ENCODE assay signal across 14 cellular contexts in genomic region chrX:154164902-154165301, GRCh38. TPM values are rescaled to one million over a fixed set of nuclear protein-coding genes. Genes with fewer than 3 reads are reported as not detected.
"Had no signal": no experiment of that assay in that cellular context is flagged by ENCODE, and none has a peak within 500 bp of the region (broad histone marks: within the 10 kb centered on the region; RNA-seq: fewer than 3 reads in every experiment).

No MANE protein-coding gene starts in this region.

RNA-seq across cellular contexts. Expression of gene OPN1MW, which starts 17.5 kb away (rescaled TPM):
- total RNA-seq: activated B cell treated with CpG ODN at 0.5 μM for 24 hours; activated CD4-positive, alpha-beta memory T cell treated with anti-CD3 and anti-CD28 coated beads for 36 hours; activated CD4-positive, alpha-beta memory T cell treated with anti-CD3 and anti-CD28 coated beads, Interleukin-2, amount 10 ng/mL, durations not matched to agents 7 days and 5 days; activated CD4-positive, alpha-beta T cell treated with anti-CD3 and anti-CD28 coated beads for 36 hours; activated CD4-positive, alpha-beta T cell treated with anti-CD3 and anti-CD28 coated beads, Interleukin-2, amount 10 ng/mL, durations not matched to agents 24 days and 14 days; activated CD4-positive, alpha-beta T cell treated with anti-CD3 and anti-CD28 coated beads, Interleukin-2, amount 10 ng/mL, durations not matched to agents 7 days and 5 days; activated CD8-positive, alpha-beta memory T cell treated with anti-CD3 and anti-CD28 coated beads for 36 hours; activated CD8-positive, alpha-beta memory T cell treated with anti-CD3 and anti-CD28 coated beads, Interleukin-2, amount 10 ng/mL, durations not matched to agents 7 days and 5 days; activated CD8-positive, alpha-beta T cell treated with anti-CD3 and anti-CD28 coated beads for 36 hours; activated CD8-positive, alpha-beta T cell treated with anti-CD3 and anti-CD28 coated beads, Interleukin-2, amount 10 ng/mL, durations not matched to agents 7 days and 5 days; T-helper 1 cell treated with Interleukin-12 subunit alpha and Interleukin-12 subunit beta and Interleukin-4 antibody, amounts not matched to agents 30 ng/mL and 1 ng/mL, for 36 hours; T-helper 17 cell; T-helper 2 cell treated with Interferon-gamma antibody and Interleukin-4, amounts not matched to agents 100 ng/mL and 5 ng/mL, for 36 hours; WTC11 had no signal

RNA-seq across cellular contexts. Expression of gene OPN1LW, which starts 20.9 kb away (rescaled TPM):
- total RNA-seq: activated B cell treated with CpG ODN at 0.5 μM for 24 hours; activated CD4-positive, alpha-beta memory T cell treated with anti-CD3 and anti-CD28 coated beads for 36 hours; activated CD4-positive, alpha-beta memory T cell treated with anti-CD3 and anti-CD28 coated beads, Interleukin-2, amount 10 ng/mL, durations not matched to agents 7 days and 5 days; activated CD4-positive, alpha-beta T cell treated with anti-CD3 and anti-CD28 coated beads for 36 hours; activated CD4-positive, alpha-beta T cell treated with anti-CD3 and anti-CD28 coated beads, Interleukin-2, amount 10 ng/mL, durations not matched to agents 24 days and 14 days; activated CD4-positive, alpha-beta T cell treated with anti-CD3 and anti-CD28 coated beads, Interleukin-2, amount 10 ng/mL, durations not matched to agents 7 days and 5 days; activated CD8-positive, alpha-beta memory T cell treated with anti-CD3 and anti-CD28 coated beads for 36 hours; activated CD8-positive, alpha-beta memory T cell treated with anti-CD3 and anti-CD28 coated beads, Interleukin-2, amount 10 ng/mL, durations not matched to agents 7 days and 5 days; activated CD8-positive, alpha-beta T cell treated with anti-CD3 and anti-CD28 coated beads for 36 hours; activated CD8-positive, alpha-beta T cell treated with anti-CD3 and anti-CD28 coated beads, Interleukin-2, amount 10 ng/mL, durations not matched to agents 7 days and 5 days; T-helper 1 cell treated with Interleukin-12 subunit alpha and Interleukin-12 subunit beta and Interleukin-4 antibody, amounts not matched to agents 30 ng/mL and 1 ng/mL, for 36 hours; T-helper 17 cell; T-helper 2 cell treated with Interferon-gamma antibody and Interleukin-4, amounts not matched to agents 100 ng/mL and 5 ng/mL, for 36 hours; WTC11 had no signal

RNA-seq across cellular contexts. Expression of gene OPN1MW2, which starts 54.7 kb away (rescaled TPM):
- total RNA-seq: activated B cell treated with CpG ODN at 0.5 μM for 24 hours; activated CD4-positive, alpha-beta memory T cell treated with anti-CD3 and anti-CD28 coated beads for 36 hours; activated CD4-positive, alpha-beta memory T cell treated with anti-CD3 and anti-CD28 coated beads, Interleukin-2, amount 10 ng/mL, durations not matched to agents 7 days and 5 days; activated CD4-positive, alpha-beta T cell treated with anti-CD3 and anti-CD28 coated beads for 36 hours; activated CD4-positive, alpha-beta T cell treated with anti-CD3 and anti-CD28 coated beads, Interleukin-2, amount 10 ng/mL, durations not matched to agents 24 days and 14 days; activated CD4-positive, alpha-beta T cell treated with anti-CD3 and anti-CD28 coated beads, Interleukin-2, amount 10 ng/mL, durations not matched to agents 7 days and 5 days; activated CD8-positive, alpha-beta memory T cell treated with anti-CD3 and anti-CD28 coated beads for 36 hours; activated CD8-positive, alpha-beta memory T cell treated with anti-CD3 and anti-CD28 coated beads, Interleukin-2, amount 10 ng/mL, durations not matched to agents 7 days and 5 days; activated CD8-positive, alpha-beta T cell treated with anti-CD3 and anti-CD28 coated beads for 36 hours; activated CD8-positive, alpha-beta T cell treated with anti-CD3 and anti-CD28 coated beads, Interleukin-2, amount 10 ng/mL, durations not matched to agents 7 days and 5 days; T-helper 1 cell treated with Interleukin-12 subunit alpha and Interleukin-12 subunit beta and Interleukin-4 antibody, amounts not matched to agents 30 ng/mL and 1 ng/mL, for 36 hours; T-helper 17 cell; T-helper 2 cell treated with Interferon-gamma antibody and Interleukin-4, amounts not matched to agents 100 ng/mL and 5 ng/mL, for 36 hours; WTC11 had no signal
